ENCODE assay signal across 1 cellular context in genomic region chr16:87618216-87618615, GRCh38.
A peak's percentile ranks its signal among the peaks of the same experiment; 100 is the strongest.
TF ChIP-seq lines count a peak whose summit lies in the region.

No MANE protein-coding gene starts in this region.

TF ChIP-seq in HepG2, 621 proteins besides CTCF, POLR2A, EP300 and RAD21 (continued from another document):
- no peak for TF ChIP-seq TSC22D2 (CRISPR knock-in tag; IDR thresholded peaks at IDR 0.05; ENCODE audit: borderline replicate concordance)
- TF ChIP-seq MAFF (IDR thresholded peaks at IDR 0.05; ENCODE audit: low read depth, low read length) = no peak
- no peak for TF ChIP-seq ZNF331 (CRISPR knock-in tag; IDR thresholded peaks at IDR 0.05)
- TF ChIP-seq, protein P1, sequence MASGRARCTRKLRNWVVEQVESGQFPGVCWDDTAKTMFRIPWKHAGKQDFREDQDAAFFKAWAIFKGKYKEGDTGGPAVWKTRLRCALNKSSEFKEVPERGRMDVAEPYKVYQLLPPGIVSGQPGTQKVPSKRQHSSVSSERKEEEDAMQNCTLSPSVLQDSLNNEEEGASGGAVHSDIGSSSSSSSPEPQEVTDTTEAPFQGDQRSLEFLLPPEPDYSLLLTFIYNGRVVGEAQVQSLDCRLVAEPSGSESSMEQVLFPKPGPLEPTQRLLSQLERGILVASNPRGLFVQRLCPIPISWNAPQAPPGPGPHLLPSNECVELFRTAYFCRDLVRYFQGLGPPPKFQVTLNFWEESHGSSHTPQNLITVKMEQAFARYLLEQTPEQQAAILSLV (CRISPR knock-in tag; IDR thresholded peaks at IDR 0.05; ENCODE audit: borderline replicate concordance) = no peak
- no peak for TF ChIP-seq ZNF17 (CRISPR knock-in tag; IDR thresholded peaks at IDR 0.05)
- TF ChIP-seq ZNF629 (CRISPR knock-in tag; conservative IDR thresholded peaks at IDR 0.05) = 0 out of 2 replicates have a peak, but pooled peaks have one; percentile 18
- TF ChIP-seq, protein P2, sequence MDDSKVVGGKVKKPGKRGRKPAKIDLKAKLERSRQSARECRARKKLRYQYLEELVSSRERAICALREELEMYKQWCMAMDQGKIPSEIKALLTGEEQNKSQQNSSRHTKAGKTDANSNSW (CRISPR knock-in tag; IDR thresholded peaks at IDR 0.05; ENCODE audit: borderline replicate concordance) = no peak
